ENCODE assay signal across 12 cellular contexts in genomic region chr6:154458565-154459475, GRCh38. TPM values are rescaled to one million over a fixed set of nuclear protein-coding genes. Genes with fewer than 3 reads are reported as not detected.
DNase-seq lines count a peak whose midpoint lies in the region; ATAC-seq and TF ChIP-seq lines count a peak whose summit lies in the region.
"Had no signal": no experiment of that assay in that cellular context is flagged by ENCODE, and none has a peak within 500 bp of the region (broad histone marks: within the 10 kb centered on the region; RNA-seq: fewer than 3 reads in every experiment).

No MANE protein-coding gene starts in this region.

- TF ChIP-seq CTCF in heart left ventricle (IDR thresholded peaks at IDR 0.05) (no peak), left ventricle myocardium inferior (IDR thresholded peaks at IDR 0.05; ENCODE audit: borderline replicate concordance) (no peak), liver (IDR thresholded peaks at IDR 0.05; ENCODE audit: low read depth, low read length, missing input control) (no peak), uterus (IDR thresholded peaks at IDR 0.05) (no peak), neural progenitor cell (IDR thresholded peaks at IDR 0.05) (no peak)

- H3K36me3 ChIP-seq in heart left ventricle (no peaks in the 10 kb centered on the region), left ventricle myocardium inferior (no peaks in the 10 kb centered on the region), adipocyte (ENCODE audit: control insufficient read depth, insufficient read depth, low read length, severe bottlenecking) (no peaks in the 10 kb centered on the region), liver (ENCODE audit: control insufficient read depth in 4 of 4, insufficient read depth in 3 of 4, low read depth in 1 of 4, low read length in 3 of 4) (no peaks in the 10 kb centered on the region), uterus (no peaks in the 10 kb centered on the region), neural progenitor cell (no peaks in the 10 kb centered on the region)

- no peak for DNase-seq in heart left ventricle
- no peak for DNase-seq in left ventricle myocardium inferior
- peak; percentile 68 for DNase-seq in adipocyte (ENCODE audit: low read depth)
- DNase-seq in uterus: no peak
- no peak for DNase-seq in hippocampal formation (lab: John Stamatoyannopoulos, UW)
- no peak for DNase-seq in neural progenitor cell (ENCODE audit: low spot score)
- DNase-seq in NCI-H187 treated with DMSO at 0.1 percent for 48 hours (lab: John Stamatoyannopoulos, UW): no peak
- DNase-seq: activated effector memory CD4-positive, alpha-beta T cell treated with Interleukin-2 at 50 U/mL for 16 hours; naive thymus-derived CD4-positive, alpha-beta T cell; NCI-H510A; stimulated activated CD4-positive, alpha-beta T cell treated with anti-CD3 and anti-CD28 coated beads, Interleukin-12 subunit alpha, Interleukin-12 subunit beta, amount 100 ng/mL, for 4 hours had no signal

- no peak overlapping the region for H2AFZ ChIP-seq in neural progenitor cell (replicated peaks)

- no peak overlapping the region for H3K27ac Mint-ChIP-seq in neural progenitor cell
- H3K27ac Mint-ChIP-seq: naive thymus-derived CD4-positive, alpha-beta T cell had no signal

- no peaks in the 10 kb centered on the region for H3K9me3 ChIP-seq in heart left ventricle
- H3K9me3 ChIP-seq in left ventricle myocardium inferior (replicated peaks): no peaks in the 10 kb centered on the region
- no peaks in the 10 kb centered on the region for H3K9me3 ChIP-seq in adipocyte (ENCODE audit: control insufficient read depth, low read length)
- H3K9me3 ChIP-seq in liver (ENCODE audit: control insufficient read depth in 4 of 4, low read length in 3 of 4): no peaks in the 10 kb centered on the region
- H3K9me3 ChIP-seq in uterus: no peaks in the 10 kb centered on the region
- H3K9me3 ChIP-seq in neural progenitor cell (ENCODE audit: low read depth): no peaks in the 10 kb centered on the region

- no peak overlapping the region for H3K4me2 ChIP-seq in neural progenitor cell

- peak in 3 of 4 donors; percentile 17 to 60 (median 33) for ATAC-seq in heart left ventricle
- ATAC-seq: naive thymus-derived CD4-positive, alpha-beta T cell had no signal

- H3K79me2 ChIP-seq in neural progenitor cell (ENCODE audit: low read depth): peaks cover 36% of the 10 kb centered on the region

- H3K27me3 ChIP-seq in heart left ventricle (no peaks in the 10 kb centered on the region), left ventricle myocardium inferior (ENCODE audit: low read depth) (no peaks in the 10 kb centered on the region), adipocyte (replicated peaks; ENCODE audit: control insufficient read depth, insufficient read depth, low read length) (no peaks in the 10 kb centered on the region), liver (ENCODE audit: control insufficient read depth in 4 of 4, insufficient read depth in 4 of 4, low read length in 3 of 4) (no peaks in the 10 kb centered on the region), uterus (no peaks in the 10 kb centered on the region), neural progenitor cell (no peaks in the 10 kb centered on the region)

- 51 to 58% (median 53%) methylated on average over 8 of the region's 8 CpGs for WGBS in heart left ventricle, 4 donors
- 69% methylated on average over 8 of the region's 8 CpGs for WGBS in liver

- H3K9me3 Mint-ChIP-seq in neural progenitor cell: peaks cover 2% of the 10 kb centered on the region
- H3K9me3 Mint-ChIP-seq: naive thymus-derived CD4-positive, alpha-beta T cell had no signal

- H3K4me3 Mint-ChIP-seq in neural progenitor cell: no peak overlapping the region
- H3K4me3 Mint-ChIP-seq: naive thymus-derived CD4-positive, alpha-beta T cell had no signal

- TF ChIP-seq POLR2A in heart left ventricle (IDR thresholded peaks at IDR 0.05) (no peak), uterus (IDR thresholded peaks at IDR 0.05) (no peak)

- H3K4me1 Mint-ChIP-seq in neural progenitor cell: peaks cover 20% of the 10 kb centered on the region

- intact Hi-C loops in heart left ventricle (cut with DNase I) (loop anchor here in 2 of 10 donors (10.0 kb wide), 1 partner anchor 46 kb away; no protein-coding TSS in a partner anchor), left ventricle myocardium inferior (cut with micrococcal nuclease) (no loop called here), uterus (cut with DNase I; ENCODE audit: low total_unique reads) (no loop called here)

- H3F3A ChIP-seq in neural progenitor cell (ENCODE audit: low read depth): peaks cover 2% of the 10 kb centered on the region

- H3K9ac ChIP-seq in adipocyte (ENCODE audit: low read length) (no peak overlapping the region), liver (ENCODE audit: low read depth in 1 of 2, low read length in 2 of 2) (peak overlapping the region in 1 of 2 donors; percentile 48), neural progenitor cell (no peak overlapping the region)

- H3K36me3 Mint-ChIP-seq in neural progenitor cell: no peaks in the 10 kb centered on the region
- H3K36me3 Mint-ChIP-seq: naive thymus-derived CD4-positive, alpha-beta T cell had no signal

- no peaks in the 10 kb centered on the region for H3K27me3 Mint-ChIP-seq in neural progenitor cell (ENCODE audit: insufficient read depth, low read depth)

- H3K4me3 ChIP-seq in heart left ventricle (no peak overlapping the region), left ventricle myocardium inferior (no peak overlapping the region), adipocyte (ENCODE audit: low read length) (no peak overlapping the region), liver (ENCODE audit: low read depth in 1 of 3, low read length in 3 of 3) (no peak overlapping the region), uterus (no peak overlapping the region), neural progenitor cell (no peak overlapping the region)

- peaks cover 19% of the 10 kb centered on the region for H4K20me1 ChIP-seq in neural progenitor cell (ENCODE audit: low read depth)

- H3K4me1 ChIP-seq in heart left ventricle (peaks cover 0 to 47% (median 14%) of the 10 kb centered on the region in 12 donors), left ventricle myocardium inferior (peaks cover 47% of the 10 kb centered on the region), adipocyte (ENCODE audit: control insufficient read depth, insufficient read depth, low read length) (peaks cover 20% of the 10 kb centered on the region), liver (ENCODE audit: control insufficient read depth in 4 of 4, insufficient read depth in 4 of 4, low read length in 3 of 4) (peaks cover 21 to 49% (median 34%) of the 10 kb centered on the region in 4 donors), uterus (no peaks in the 10 kb centered on the region), neural progenitor cell (peaks cover 23% of the 10 kb centered on the region)

- TF ChIP-seq RAD21 in liver (IDR thresholded peaks at IDR 0.05): no peak

- H3K27ac ChIP-seq in heart left ventricle (peak overlapping the region in 2 of 12 donors; percentile 13 to 78), left ventricle myocardium inferior (replicated peaks) (no peak overlapping the region), liver (ENCODE audit: low read depth in 1 of 2, low read length in 2 of 2) (peak overlapping the region; percentile 86 to 88), uterus (peak overlapping the region; percentile 59 to 61), neural progenitor cell (no peak overlapping the region)

TF ChIP-seq in liver, 16 proteins besides CTCF, POLR2A, EP300 and RAD21:
- TF ChIP-seq YY1 (IDR thresholded peaks at IDR 0.05) (no peak), SP1 (IDR thresholded peaks at IDR 0.05) (no peak), MAX (IDR thresholded peaks at IDR 0.05) (no peak), HNF4A (conservative IDR thresholded peaks at IDR 0.05) (no peak), JUND (IDR thresholded peaks at IDR 0.05) (no peak), NR2F2 (IDR thresholded peaks at IDR 0.05) (no peak), HNF4G (IDR thresholded peaks at IDR 0.05) (no peak), ATF3 (IDR thresholded peaks at IDR 0.05) (no peak)
- TF ChIP-seq, protein P1, sequence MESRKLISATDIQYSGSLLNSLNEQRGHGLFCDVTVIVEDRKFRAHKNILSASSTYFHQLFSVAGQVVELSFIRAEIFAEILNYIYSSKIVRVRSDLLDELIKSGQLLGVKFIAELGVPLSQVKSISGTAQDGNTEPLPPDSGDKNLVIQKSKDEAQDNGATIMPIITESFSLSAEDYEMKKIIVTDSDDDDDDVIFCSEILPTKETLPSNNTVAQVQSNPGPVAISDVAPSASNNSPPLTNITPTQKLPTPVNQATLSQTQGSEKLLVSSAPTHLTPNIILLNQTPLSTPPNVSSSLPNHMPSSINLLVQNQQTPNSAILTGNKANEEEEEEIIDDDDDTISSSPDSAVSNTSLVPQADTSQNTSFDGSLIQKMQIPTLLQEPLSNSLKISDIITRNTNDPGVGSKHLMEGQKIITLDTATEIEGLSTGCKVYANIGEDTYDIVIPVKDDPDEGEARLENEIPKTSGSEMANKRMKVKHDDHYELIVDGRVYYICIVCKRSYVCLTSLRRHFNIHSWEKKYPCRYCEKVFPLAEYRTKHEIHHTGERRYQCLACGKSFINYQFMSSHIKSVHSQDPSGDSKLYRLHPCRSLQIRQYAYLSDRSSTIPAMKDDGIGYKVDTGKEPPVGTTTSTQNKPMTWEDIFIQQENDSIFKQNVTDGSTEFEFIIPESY (IDR thresholded peaks at IDR 0.05): no peak

RNA-seq across cellular contexts. Expression of gene CNKSR3, which starts 51.7 kb away (rescaled TPM):
- total RNA-seq in heart left ventricle (10 to 100 TPM in 8 of 9 donors, 1 to 10 TPM in 1; 9.6 to 30.7 (median 22.9) TPM), left ventricle myocardium inferior (20.3 TPM), liver (10 to 100 TPM in 1 of 2 donors, 1 to 10 TPM in 1; 6.4 to 22.7 TPM), uterus (10 to 100 TPM in 2 of 4 donors, 1 to 10 TPM in 2; 7.6 to 29.6 (median 12.4) TPM), neural progenitor cell (ENCODE audit: low replicate concordance) (8.8 and 9.9 TPM in 2 replicates)
- polyA plus RNA-seq in heart left ventricle (1 to 10 TPM; 5.9 to 9.8 TPM), liver (10 to 100 TPM; 12.3 to 17.7 TPM)

Comparison
In these comparisons a context has a peak if more than half of its experiments do, and no peak if none do; other contexts are left out.
1. H3K27ac ChIP-seq: peak in liver (2 of 2) and uterus (2 of 2); none in left ventricle myocardium inferior (single experiment) and neural progenitor cell (single experiment).